ENCODE assay signal across 1 cellular context in genomic region chr9:83978992-83979811, GRCh38.
TF ChIP-seq lines count a peak whose summit lies in the region.

No MANE protein-coding gene starts in this region.

TF ChIP-seq in HepG2, 621 proteins besides CTCF, POLR2A, EP300 and RAD21 (continued from another document and continues in another):
- TF ChIP-seq, protein P1, sequence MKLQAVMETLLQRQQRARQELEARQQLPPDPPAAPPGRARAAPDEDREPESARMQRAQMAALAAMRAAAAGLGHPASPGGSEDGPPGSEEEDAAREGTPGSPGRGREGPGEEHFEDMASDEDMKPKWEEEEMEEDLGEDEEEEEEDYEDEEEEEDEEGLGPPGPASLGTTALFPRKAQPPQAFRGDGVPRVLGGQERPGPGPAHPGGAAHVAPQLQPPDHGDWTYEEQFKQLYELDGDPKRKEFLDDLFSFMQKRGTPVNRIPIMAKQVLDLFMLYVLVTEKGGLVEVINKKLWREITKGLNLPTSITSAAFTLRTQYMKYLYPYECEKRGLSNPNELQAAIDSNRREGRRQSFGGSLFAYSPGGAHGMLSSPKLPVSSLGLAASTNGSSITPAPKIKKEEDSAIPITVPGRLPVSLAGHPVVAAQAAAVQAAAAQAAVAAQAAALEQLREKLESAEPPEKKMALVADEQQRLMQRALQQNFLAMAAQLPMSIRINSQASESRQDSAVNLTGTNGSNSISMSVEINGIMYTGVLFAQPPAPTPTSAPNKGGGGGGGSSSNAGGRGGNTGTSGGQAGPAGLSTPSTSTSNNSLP (IDR thresholded peaks at IDR 0.05; ENCODE audit: low read depth, low read length) = no peak
- TF ChIP-seq ZNF768 (CRISPR knock-in tag; IDR thresholded peaks at IDR 0.05) = no peak
- no peak for TF ChIP-seq MED13 (CRISPR knock-in tag; IDR thresholded peaks at IDR 0.05)
- TF ChIP-seq NFE2L1 (CRISPR knock-in tag; IDR thresholded peaks at IDR 0.05; ENCODE audit: borderline replicate concordance) = no peak
- no peak for TF ChIP-seq CAMTA2 (CRISPR knock-in tag; IDR thresholded peaks at IDR 0.05; ENCODE audit: borderline replicate concordance)
- TF ChIP-seq BCL6 (CRISPR knock-in tag; IDR thresholded peaks at IDR 0.05) = no peak
- no peak for TF ChIP-seq MIXL1 (CRISPR knock-in tag; IDR thresholded peaks at IDR 0.05)
- no peak for TF ChIP-seq EHMT2 (IDR thresholded peaks at IDR 0.05; ENCODE audit: borderline replicate concordance, low read depth, low read length)
- no peak for TF ChIP-seq SETDB1 (CRISPR knock-in tag; IDR thresholded peaks at IDR 0.05; ENCODE audit: borderline replicate concordance)
- no peak; the same call in 1 of the 2 replicates for TF ChIP-seq ZBTB8A (CRISPR knock-in tag; IDR thresholded peaks at IDR 0.05; ENCODE audit: borderline replicate concordance, low read depth)
- TF ChIP-seq TRIM22 (IDR thresholded peaks at IDR 0.05) = no peak
- TF ChIP-seq, protein P2, sequence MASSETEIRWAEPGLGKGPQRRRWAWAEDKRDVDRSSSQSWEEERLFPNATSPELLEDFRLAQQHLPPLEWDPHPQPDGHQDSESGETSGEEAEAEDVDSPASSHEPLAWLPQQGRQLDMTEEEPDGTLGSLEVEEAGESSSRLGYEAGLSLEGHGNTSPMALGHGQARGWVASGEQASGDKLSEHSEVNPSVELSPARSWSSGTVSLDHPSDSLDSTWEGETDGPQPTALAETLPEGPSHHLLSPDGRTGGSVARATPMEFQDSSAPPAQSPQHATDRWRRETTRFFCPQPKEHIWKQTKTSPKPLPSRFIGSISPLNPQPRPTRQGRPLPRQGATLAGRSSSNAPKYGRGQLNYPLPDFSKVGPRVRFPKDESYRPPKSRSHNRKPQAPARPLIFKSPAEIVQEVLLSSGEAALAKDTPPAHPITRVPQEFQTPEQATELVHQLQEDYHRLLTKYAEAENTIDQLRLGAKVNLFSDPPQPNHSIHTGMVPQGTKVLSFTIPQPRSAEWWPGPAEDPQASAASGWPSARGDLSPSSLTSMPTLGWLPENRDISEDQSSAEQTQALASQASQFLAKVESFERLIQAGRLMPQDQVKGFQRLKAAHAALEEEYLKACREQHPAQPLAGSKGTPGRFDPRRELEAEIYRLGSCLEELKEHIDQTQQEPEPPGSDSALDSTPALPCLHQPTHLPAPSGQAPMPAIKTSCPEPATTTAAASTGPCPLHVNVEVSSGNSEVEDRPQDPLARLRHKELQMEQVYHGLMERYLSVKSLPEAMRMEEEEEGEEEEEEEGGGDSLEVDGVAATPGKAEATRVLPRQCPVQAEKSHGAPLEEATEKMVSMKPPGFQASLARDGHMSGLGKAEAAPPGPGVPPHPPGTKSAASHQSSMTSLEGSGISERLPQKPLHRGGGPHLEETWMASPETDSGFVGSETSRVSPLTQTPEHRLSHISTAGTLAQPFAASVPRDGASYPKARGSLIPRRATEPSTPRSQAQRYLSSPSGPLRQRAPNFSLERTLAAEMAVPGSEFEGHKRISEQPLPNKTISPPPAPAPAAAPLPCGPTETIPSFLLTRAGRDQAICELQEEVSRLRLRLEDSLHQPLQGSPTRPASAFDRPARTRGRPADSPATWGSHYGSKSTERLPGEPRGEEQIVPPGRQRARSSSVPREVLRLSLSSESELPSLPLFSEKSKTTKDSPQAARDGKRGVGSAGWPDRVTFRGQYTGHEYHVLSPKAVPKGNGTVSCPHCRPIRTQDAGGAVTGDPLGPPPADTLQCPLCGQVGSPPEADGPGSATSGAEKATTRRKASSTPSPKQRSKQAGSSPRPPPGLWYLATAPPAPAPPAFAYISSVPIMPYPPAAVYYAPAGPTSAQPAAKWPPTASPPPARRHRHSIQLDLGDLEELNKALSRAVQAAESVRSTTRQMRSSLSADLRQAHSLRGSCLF (CRISPR knock-in tag; IDR thresholded peaks at IDR 0.05; ENCODE audit: borderline replicate concordance) = 0 out of 2 replicates have a peak, but pooled peaks have one; percentile 51
- TF ChIP-seq TFDP1 (CRISPR knock-in tag; IDR thresholded peaks at IDR 0.05; ENCODE audit: borderline replicate concordance) = peak; percentile 26; the same call in 1 of the 2 replicates
- TF ChIP-seq, protein P3, sequence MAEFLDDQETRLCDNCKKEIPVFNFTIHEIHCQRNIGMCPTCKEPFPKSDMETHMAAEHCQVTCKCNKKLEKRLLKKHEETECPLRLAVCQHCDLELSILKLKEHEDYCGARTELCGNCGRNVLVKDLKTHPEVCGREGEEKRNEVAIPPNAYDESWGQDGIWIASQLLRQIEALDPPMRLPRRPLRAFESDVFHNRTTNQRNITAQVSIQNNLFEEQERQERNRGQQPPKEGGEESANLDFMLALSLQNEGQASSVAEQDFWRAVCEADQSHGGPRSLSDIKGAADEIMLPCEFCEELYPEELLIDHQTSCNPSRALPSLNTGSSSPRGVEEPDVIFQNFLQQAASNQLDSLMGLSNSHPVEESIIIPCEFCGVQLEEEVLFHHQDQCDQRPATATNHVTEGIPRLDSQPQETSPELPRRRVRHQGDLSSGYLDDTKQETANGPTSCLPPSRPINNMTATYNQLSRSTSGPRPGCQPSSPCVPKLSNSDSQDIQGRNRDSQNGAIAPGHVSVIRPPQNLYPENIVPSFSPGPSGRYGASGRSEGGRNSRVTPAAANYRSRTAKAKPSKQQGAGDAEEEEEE (CRISPR knock-in tag; IDR thresholded peaks at IDR 0.05; ENCODE audit: borderline replicate concordance) = no peak
- TF ChIP-seq ZNF563 (CRISPR knock-in tag; IDR thresholded peaks at IDR 0.05) = peak; percentile 29; the same call in 1 of the 2 replicates
- TF ChIP-seq, protein P4, sequence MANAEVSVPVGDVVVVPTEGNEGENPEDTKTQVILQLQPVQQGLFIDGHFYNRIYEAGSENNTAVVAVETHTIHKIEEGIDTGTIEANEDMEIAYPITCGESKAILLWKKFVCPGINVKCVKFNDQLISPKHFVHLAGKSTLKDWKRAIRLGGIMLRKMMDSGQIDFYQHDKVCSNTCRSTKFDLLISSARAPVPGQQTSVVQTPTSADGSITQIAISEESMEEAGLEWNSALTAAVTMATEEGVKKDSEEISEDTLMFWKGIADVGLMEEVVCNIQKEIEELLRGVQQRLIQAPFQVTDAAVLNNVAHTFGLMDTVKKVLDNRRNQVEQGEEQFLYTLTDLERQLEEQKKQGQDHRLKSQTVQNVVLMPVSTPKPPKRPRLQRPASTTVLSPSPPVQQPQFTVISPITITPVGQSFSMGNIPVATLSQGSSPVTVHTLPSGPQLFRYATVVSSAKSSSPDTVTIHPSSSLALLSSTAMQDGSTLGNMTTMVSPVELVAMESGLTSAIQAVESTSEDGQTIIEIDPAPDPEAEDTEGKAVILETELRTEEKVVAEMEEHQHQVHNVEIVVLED (CRISPR knock-in tag; IDR thresholded peaks at IDR 0.05; ENCODE audit: borderline replicate concordance) = no peak
- no peak for TF ChIP-seq TMF1 (CRISPR knock-in tag; IDR thresholded peaks at IDR 0.05; ENCODE audit: low read depth)
- TF ChIP-seq ZNF670 (CRISPR knock-in tag; IDR thresholded peaks at IDR 0.05; ENCODE audit: borderline replicate concordance) = no peak
- no peak for TF ChIP-seq ZFX (CRISPR knock-in tag; IDR thresholded peaks at IDR 0.05; ENCODE audit: low read depth)
- TF ChIP-seq ZNF274 (CRISPR knock-in tag; IDR thresholded peaks at IDR 0.05) = no peak
- TF ChIP-seq YEATS4 (CRISPR knock-in tag; IDR thresholded peaks at IDR 0.05; ENCODE audit: borderline replicate concordance) = peak; percentile 63; the same call in 1 of the 2 replicates
- TF ChIP-seq GLI4 (CRISPR knock-in tag; IDR thresholded peaks at IDR 0.05; ENCODE audit: borderline replicate concordance) = no peak
- TF ChIP-seq, protein P5, sequence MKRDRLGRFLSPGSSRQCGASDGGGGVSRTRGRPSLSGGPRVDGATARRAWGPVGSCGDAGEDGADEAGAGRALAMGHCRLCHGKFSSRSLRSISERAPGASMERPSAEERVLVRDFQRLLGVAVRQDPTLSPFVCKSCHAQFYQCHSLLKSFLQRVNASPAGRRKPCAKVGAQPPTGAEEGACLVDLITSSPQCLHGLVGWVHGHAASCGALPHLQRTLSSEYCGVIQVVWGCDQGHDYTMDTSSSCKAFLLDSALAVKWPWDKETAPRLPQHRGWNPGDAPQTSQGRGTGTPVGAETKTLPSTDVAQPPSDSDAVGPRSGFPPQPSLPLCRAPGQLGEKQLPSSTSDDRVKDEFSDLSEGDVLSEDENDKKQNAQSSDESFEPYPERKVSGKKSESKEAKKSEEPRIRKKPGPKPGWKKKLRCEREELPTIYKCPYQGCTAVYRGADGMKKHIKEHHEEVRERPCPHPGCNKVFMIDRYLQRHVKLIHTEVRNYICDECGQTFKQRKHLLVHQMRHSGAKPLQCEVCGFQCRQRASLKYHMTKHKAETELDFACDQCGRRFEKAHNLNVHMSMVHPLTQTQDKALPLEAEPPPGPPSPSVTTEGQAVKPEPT (CRISPR knock-in tag; IDR thresholded peaks at IDR 0.05; ENCODE audit: low read depth) = no peak
- no peak for TF ChIP-seq ZNF629 (CRISPR knock-in tag; conservative IDR thresholded peaks at IDR 0.05)
- TF ChIP-seq, protein P6, sequence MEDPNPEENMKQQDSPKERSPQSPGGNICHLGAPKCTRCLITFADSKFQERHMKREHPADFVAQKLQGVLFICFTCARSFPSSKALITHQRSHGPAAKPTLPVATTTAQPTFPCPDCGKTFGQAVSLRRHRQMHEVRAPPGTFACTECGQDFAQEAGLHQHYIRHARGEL (CRISPR knock-in tag; IDR thresholded peaks at IDR 0.05) = no peak
- TF ChIP-seq ZNF460 (CRISPR knock-in tag; IDR thresholded peaks at IDR 0.05; ENCODE audit: borderline replicate concordance) = no peak
- TF ChIP-seq ZNF138 (CRISPR knock-in tag; IDR thresholded peaks at IDR 0.05; ENCODE audit: low read depth) = 0 out of 2 replicates have a peak, but pooled peaks have one; percentile 25
- TF ChIP-seq MAZ (IDR thresholded peaks at IDR 0.05; ENCODE audit: borderline replicate concordance, low read depth, low read length) = no peak
- peak; percentile 36; the same call in 1 of the 2 replicates for TF ChIP-seq MAZ (CRISPR knock-in tag; IDR thresholded peaks at IDR 0.05; ENCODE audit: low read depth)
- TF ChIP-seq, protein P7, sequence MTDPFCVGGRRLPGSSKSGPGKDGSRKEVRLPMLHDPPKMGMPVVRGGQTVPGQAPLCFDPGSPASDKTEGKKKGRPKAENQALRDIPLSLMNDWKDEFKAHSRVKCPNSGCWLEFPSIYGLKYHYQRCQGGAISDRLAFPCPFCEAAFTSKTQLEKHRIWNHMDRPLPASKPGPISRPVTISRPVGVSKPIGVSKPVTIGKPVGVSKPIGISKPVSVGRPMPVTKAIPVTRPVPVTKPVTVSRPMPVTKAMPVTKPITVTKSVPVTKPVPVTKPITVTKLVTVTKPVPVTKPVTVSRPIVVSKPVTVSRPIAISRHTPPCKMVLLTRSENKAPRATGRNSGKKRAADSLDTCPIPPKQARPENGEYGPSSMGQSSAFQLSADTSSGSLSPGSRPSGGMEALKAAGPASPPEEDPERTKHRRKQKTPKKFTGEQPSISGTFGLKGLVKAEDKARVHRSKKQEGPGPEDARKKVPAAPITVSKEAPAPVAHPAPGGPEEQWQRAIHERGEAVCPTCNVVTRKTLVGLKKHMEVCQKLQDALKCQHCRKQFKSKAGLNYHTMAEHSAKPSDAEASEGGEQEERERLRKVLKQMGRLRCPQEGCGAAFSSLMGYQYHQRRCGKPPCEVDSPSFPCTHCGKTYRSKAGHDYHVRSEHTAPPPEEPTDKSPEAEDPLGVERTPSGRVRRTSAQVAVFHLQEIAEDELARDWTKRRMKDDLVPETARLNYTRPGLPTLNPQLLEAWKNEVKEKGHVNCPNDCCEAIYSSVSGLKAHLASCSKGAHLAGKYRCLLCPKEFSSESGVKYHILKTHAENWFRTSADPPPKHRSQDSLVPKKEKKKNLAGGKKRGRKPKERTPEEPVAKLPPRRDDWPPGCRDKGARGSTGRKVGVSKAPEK (CRISPR knock-in tag; IDR thresholded peaks at IDR 0.05; ENCODE audit: borderline replicate concordance) = no peak
- peak; percentile 9; the same call in 1 of the 2 replicates for TF ChIP-seq FOXP4 (CRISPR knock-in tag; IDR thresholded peaks at IDR 0.05)
- no peak for TF ChIP-seq ZZZ3 (CRISPR knock-in tag; IDR thresholded peaks at IDR 0.05; ENCODE audit: borderline replicate concordance)
- TF ChIP-seq ZNF674 (CRISPR knock-in tag; IDR thresholded peaks at IDR 0.05; ENCODE audit: low read depth) = no peak
- no peak for TF ChIP-seq ZNF816 (CRISPR knock-in tag; IDR thresholded peaks at IDR 0.05; ENCODE audit: borderline replicate concordance)
